ENCODE assay signal across 8 cellular contexts in genomic region chr13:113029487-113030258, GRCh38.
DNase-seq lines count a peak whose midpoint lies in the region; ATAC-seq, FAIRE-seq and TF ChIP-seq lines count a peak whose summit lies in the region.

No MANE protein-coding gene starts in this region.

- no peaks in the 10 kb centered on the region for H3K27me3 ChIP-seq in Caco-2 (replicated peaks; ENCODE audit: control insufficient read depth, insufficient read depth, low read length)
- peaks cover 24% of the 10 kb centered on the region for H3K27me3 ChIP-seq in osteoblast (ENCODE audit: insufficient read depth, low read length)
- no peaks in the 10 kb centered on the region for H3K27me3 ChIP-seq in uterus

- no peaks in the 10 kb centered on the region for H3K36me3 Mint-ChIP-seq in Caco-2 (ENCODE audit: insufficient read depth, unreplicated experiment)

- H3K27ac ChIP-seq in osteoblast (ENCODE audit: low read depth, low read length) (no peak overlapping the region), uterus (no peak overlapping the region)

- H2AFZ ChIP-seq in osteoblast (ENCODE audit: low read length): no peak overlapping the region

- no peak overlapping the region for H3K4me3 Mint-ChIP-seq in Caco-2 (ENCODE audit: unreplicated experiment)

- H3K27ac Mint-ChIP-seq in Caco-2 (ENCODE audit: unreplicated experiment): no peak overlapping the region

- DNase-seq in Caco-2 (peak; percentile 74 to 87), HTR-8/SVneo (ENCODE audit: insufficient read length, low spot score) (peak; percentile 42), osteoblast (ENCODE audit: insufficient read length, low spot score, missing footprints) (no peak), uterus (no peak), NOMO-1 treated with DMSO at 0.1 percent for 48 hours (lab: John Stamatoyannopoulos, UW; ENCODE audit: unreplicated experiment) (no peak)
- peak; percentile 20 to 27 for DNase-seq in activated CD4-positive, alpha-beta T cell treated with anti-CD3 and anti-CD28 coated beads, Interleukin-2, amount 50 U/mL, for 24 hours (ENCODE audit: low read depth in 1 of 2, low spot score in 1 of 2)
- DNase-seq in effector CD8-positive, alpha-beta T cell (lab: John Stamatoyannopoulos, UW): peak; percentile 44

- H3K9me3 ChIP-seq in Caco-2 (no peaks in the 10 kb centered on the region), osteoblast (ENCODE audit: low read depth, low read length) (no peaks in the 10 kb centered on the region), uterus (no peaks in the 10 kb centered on the region)

- H3K4me3 ChIP-seq in Caco-2 (ENCODE audit: low read depth, low read length) (no peak overlapping the region), osteoblast (ENCODE audit: insufficient read depth, low read length) (no peak overlapping the region), uterus (no peak overlapping the region)

- FAIRE-seq in HTR-8/SVneo (lab: Jason Lieb, UNC): no peak

- peaks cover 11% of the 10 kb centered on the region for H3K4me1 Mint-ChIP-seq in Caco-2 (ENCODE audit: low read depth, unreplicated experiment)

- TF ChIP-seq CTCF in Caco-2 (IDR thresholded peaks at IDR 0.05; ENCODE audit: insufficient read depth in 1 of 2, low read depth in 1 of 2, low read length in 1 of 2, severe bottlenecking in 1 of 2, unreplicated experiment in 1 of 2) (peak; percentile 95 to 97), osteoblast (IDR thresholded peaks at IDR 0.05; ENCODE audit: extremely low read depth, low read depth, low read length) (peak; percentile 68), uterus (IDR thresholded peaks at IDR 0.05) (peak; percentile 28 to 60 (median 41))

- no peaks in the 10 kb centered on the region for H3K4me1 ChIP-seq in Caco-2
- H3K4me1 ChIP-seq in osteoblast (ENCODE audit: insufficient read depth, low read length): no peaks in the 10 kb centered on the region
- no peaks in the 10 kb centered on the region for H3K4me1 ChIP-seq in uterus

- no TSS peak for BruUV-seq in Caco-2 (replicated peaks; lab: Mats Ljungman, UMichigan)

- TF ChIP-seq POLR2A in uterus (IDR thresholded peaks at IDR 0.05): no peak

- intact Hi-C loops in Caco-2 (cut with micrococcal nuclease; ENCODE audit: unreplicated experiment): loop anchor here (1.0 to 10.0 kb wide), 5 partner anchors 27 to 365 kb away; partner anchors contain the start of genes CUL4A, MCF2L and PCID2
- intact Hi-C loops in uterus (cut with DNase I; ENCODE audit: low total_unique reads): no loop called here

- H3K79me2 ChIP-seq in osteoblast (ENCODE audit: insufficient read depth, low read length): no peaks in the 10 kb centered on the region

- CTCF ChIA-PET in Caco-2 (lab: Charles Lee): interaction anchor here (0.6 to 3.5 kb wide), 17 partner anchors 12 to 124 kb away, joined by 3 to 44 read pairs (median 4); partner anchors contain the start of gene F10

- H3K4me2 ChIP-seq in osteoblast (ENCODE audit: insufficient read depth, low read length): no peak overlapping the region

- POLR2A ChIA-PET in Caco-2 (lab: Charles Lee): no interaction called here

- no peaks in the 10 kb centered on the region for H4K20me1 ChIP-seq in osteoblast (ENCODE audit: insufficient read depth, low read length)

- H3K27me3 Mint-ChIP-seq in Caco-2 (ENCODE audit: insufficient read depth, unreplicated experiment): no peaks in the 10 kb centered on the region

- ATAC-seq in GM19452 (IDR thresholded peaks at IDR 0.05; ENCODE audit: unreplicated experiment): no peak

- no peaks in the 10 kb centered on the region for H3K9me3 Mint-ChIP-seq in Caco-2 (ENCODE audit: unreplicated experiment)

- no peaks in the 10 kb centered on the region for H3K36me3 ChIP-seq in Caco-2 (ENCODE audit: control insufficient read depth, insufficient read depth, low read length)
- H3K36me3 ChIP-seq in osteoblast (ENCODE audit: insufficient read depth, low read length): no peaks in the 10 kb centered on the region
- no peaks in the 10 kb centered on the region for H3K36me3 ChIP-seq in uterus

Comparison
In these comparisons a context has a peak if more than half of its experiments do, and no peak if none do; other contexts are left out.
1. DNase-seq: peak in Caco-2 (2 of 2), HTR-8/SVneo (single experiment), activated CD4-positive, alpha-beta T cell treated with anti-CD3 and anti-CD28 coated beads, Interleukin-2, amount 50 U/mL, for 24 hours (2 of 2) and effector CD8-positive, alpha-beta T cell (single experiment); none in osteoblast (single experiment), uterus (0 of 2) and NOMO-1 treated with DMSO at 0.1 percent for 48 hours (single experiment).
2. CTCF ChIP-seq: peak in every context shown above with its lines; median percentile 96 in Caco-2; 68 in osteoblast; 41 in uterus.